In genomic region chr5:75366787-75367186, GRCh38 we compare ENCODE assay signal across 14 cellular contexts. TPM values are rescaled to one million over a fixed set of nuclear protein-coding genes. Genes with fewer than 3 reads are reported as not detected.
A peak's percentile ranks its signal among the peaks of the same experiment; 100 is the strongest.
DNase-seq lines count a peak whose midpoint lies in the region; ATAC-seq, FAIRE-seq and TF ChIP-seq lines count a peak whose summit lies in the region.
"Had no signal": no experiment of that assay in that cellular context is flagged by ENCODE, and none has a peak within 500 bp of the region (broad histone marks: within the 10 kb centered on the region; RNA-seq: fewer than 3 reads in every experiment).

No MANE protein-coding gene starts in this region.

- no peaks in the 10 kb centered on the region for H3K79me2 ChIP-seq in Karpas-422 (ENCODE audit: low read length)

- H3K27ac ChIP-seq in kidney (ENCODE audit: low read depth in 2 of 2, low read length in 2 of 2) (no peak overlapping the region), Karpas-422 (ENCODE audit: low read length) (no peak overlapping the region)
- H3K27ac ChIP-seq: right atrium auricular region had no signal

- peaks cover 4% of the 10 kb centered on the region for H3K4me1 Mint-ChIP-seq in activated T-helper 2 cell treated with anti-CD3 and anti-CD28 coated beads, Interferon-gamma antibody, Interleukin-2, Interleukin-4, amounts not matched to agents 10 μg/mL and 5 μg/mL and 100 μg/mL, durations not matched to agents 14 hours and 24 hours and 36 hours (ENCODE audit: low read depth)

- no peaks in the 10 kb centered on the region for H3K27me3 Mint-ChIP-seq in activated T-helper 2 cell treated with anti-CD3 and anti-CD28 coated beads, Interferon-gamma antibody, Interleukin-2, Interleukin-4, amounts not matched to agents 10 μg/mL and 5 μg/mL and 100 μg/mL, durations not matched to agents 14 hours and 24 hours and 36 hours (ENCODE audit: low read depth)

- TF ChIP-seq POLR2A in H54 (IDR thresholded peaks at IDR 0.05; ENCODE audit: low read depth, low read length): no peak

- H3K9ac ChIP-seq in kidney (ENCODE audit: low read length in 2 of 2) (no peak overlapping the region), Karpas-422 (ENCODE audit: low read length) (no peak overlapping the region)

- peaks cover 22% of the 10 kb centered on the region for H3K36me3 Mint-ChIP-seq in activated T-helper 2 cell treated with anti-CD3 and anti-CD28 coated beads, Interferon-gamma antibody, Interleukin-2, Interleukin-4, amounts not matched to agents 10 μg/mL and 5 μg/mL and 100 μg/mL, durations not matched to agents 14 hours and 24 hours and 36 hours (ENCODE audit: low read depth)

- H3K9me2 ChIP-seq in Karpas-422 (replicated peaks; ENCODE audit: insufficient read depth, low read length): no peaks in the 10 kb centered on the region

- no peak for TF ChIP-seq CTCF in kidney (IDR thresholded peaks at IDR 0.05; ENCODE audit: borderline replicate concordance, extremely low read depth, insufficient read depth)

- no peak overlapping the region for H3K4me2 ChIP-seq in Karpas-422 (ENCODE audit: low read depth, low read length, poor library complexity, severe bottlenecking)

- intact Hi-C loops in activated T-helper 2 cell treated with anti-CD3 and anti-CD28 coated beads, Interferon-gamma antibody, Interleukin-2, Interleukin-4, amounts not matched to agents 10 μg/mL and 5 μg/mL and 100 μg/mL, durations not matched to agents 14 hours and 24 hours and 36 hours (cut with micrococcal nuclease): no loop called here
- intact Hi-C loops in kidney (cut with DNase I): no loop called here

- H3K4me3 ChIP-seq in kidney (ENCODE audit: low read length in 2 of 2): no peak overlapping the region
- H3K4me3 ChIP-seq in Karpas-422 (ENCODE audit: low read length): no peak overlapping the region
- H3K4me3 ChIP-seq: right atrium auricular region had no signal

- H3K27ac Mint-ChIP-seq in activated T-helper 2 cell treated with anti-CD3 and anti-CD28 coated beads, Interferon-gamma antibody, Interleukin-2, Interleukin-4, amounts not matched to agents 10 μg/mL and 5 μg/mL and 100 μg/mL, durations not matched to agents 14 hours and 24 hours and 36 hours: peak overlapping the region; percentile 50

- no peak for DNase-seq in activated T-helper 2 cell treated with anti-CD3 and anti-CD28 coated beads, Interferon-gamma antibody, Interleukin-2, Interleukin-4, amounts not matched to agents 10 μg/mL and 5 μg/mL and 100 μg/mL, durations not matched to agents 14 hours and 24 hours and 36 hours (ENCODE audit: low spot score)
- no peak for DNase-seq in H54 (ENCODE audit: insufficient read length, low spot score)
- no peak for DNase-seq in kidney
- no peak for DNase-seq in Karpas-422
- no peak for DNase-seq in inferior parietal cortex (ENCODE audit: extremely low spot score)
- DNase-seq: activated naive CD4-positive, alpha-beta T cell treated with Interleukin-2 at 50 U/mL for 16 hours; DMS53; effector CD4-positive, alpha-beta T cell; glutamatergic neuron; T-helper 9 cell had no signal

- H3K4me1 ChIP-seq in kidney (ENCODE audit: control insufficient read depth in 1 of 2, insufficient read depth in 1 of 2, low read depth in 1 of 2, low read length in 2 of 2) (peaks cover 0 to 2% of the 10 kb centered on the region in 2 donors), Karpas-422 (ENCODE audit: low read length) (no peaks in the 10 kb centered on the region)
- H3K4me1 ChIP-seq: right atrium auricular region had no signal

- H3K9me3 ChIP-seq in kidney (ENCODE audit: control insufficient read depth in 1 of 2, low read length in 2 of 2) (no peaks in the 10 kb centered on the region), Karpas-422 (ENCODE audit: low read length) (no peaks in the 10 kb centered on the region)
- H3K9me3 ChIP-seq: right atrium auricular region had no signal

- H4K20me1 ChIP-seq in Karpas-422 (ENCODE audit: insufficient read depth, low read depth, low read length): no peaks in the 10 kb centered on the region

- no peak overlapping the region for H3K4me3 Mint-ChIP-seq in activated T-helper 2 cell treated with anti-CD3 and anti-CD28 coated beads, Interferon-gamma antibody, Interleukin-2, Interleukin-4, amounts not matched to agents 10 μg/mL and 5 μg/mL and 100 μg/mL, durations not matched to agents 14 hours and 24 hours and 36 hours (ENCODE audit: low read depth)

- no peaks in the 10 kb centered on the region for H3K9me3 Mint-ChIP-seq in activated T-helper 2 cell treated with anti-CD3 and anti-CD28 coated beads, Interferon-gamma antibody, Interleukin-2, Interleukin-4, amounts not matched to agents 10 μg/mL and 5 μg/mL and 100 μg/mL, durations not matched to agents 14 hours and 24 hours and 36 hours

- no peaks in the 10 kb centered on the region for H3K36me3 ChIP-seq in kidney (ENCODE audit: control insufficient read depth in 1 of 2, insufficient read depth in 2 of 2, low read length in 2 of 2)
- peaks cover 11% of the 10 kb centered on the region; the same call in 1 of the 2 replicates for H3K36me3 ChIP-seq in Karpas-422 (ENCODE audit: insufficient read depth, low read length)
- H3K36me3 ChIP-seq: right atrium auricular region had no signal

- no peaks in the 10 kb centered on the region for H3K27me3 ChIP-seq in Karpas-422 (ENCODE audit: low read length)
- H3K27me3 ChIP-seq: right atrium auricular region had no signal

- ATAC-seq in GM18858 (IDR thresholded peaks at IDR 0.05; ENCODE audit: unreplicated experiment) (peak; percentile 81), GM21360 (IDR thresholded peaks at IDR 0.05; ENCODE audit: unreplicated experiment) (peak; percentile 77), HG03025 (IDR thresholded peaks at IDR 0.05; ENCODE audit: low FRiP score, unreplicated experiment) (peak; percentile 69)

- no peak overlapping the region for H2AFZ ChIP-seq in Karpas-422 (ENCODE audit: low read length)

- FAIRE-seq in H54 (lab: Jason Lieb, UNC) (no peak), kidney (lab: Jason Lieb, UNC) (no peak)

RNA-seq across cellular contexts. Expression of gene HMGCR, which starts 29.8 kb away (rescaled TPM):
- total RNA-seq in activated T-helper 2 cell treated with anti-CD3 and anti-CD28 coated beads, Interferon-gamma antibody, Interleukin-2, Interleukin-4, amounts not matched to agents 10 μg/mL and 5 μg/mL and 100 μg/mL, durations not matched to agents 14 hours and 24 hours and 36 hours: 122 and 123 TPM in 2 replicates
- 39.0 TPM for total RNA-seq in kidney
- polyA plus RNA-seq in kidney (ENCODE audit: insufficient read depth, low read depth, low replicate concordance): 16.4 TPM
- 172 and 178 TPM in 2 replicates for total RNA-seq in Karpas-422 (2014; rRNA removed; shearing (Covaris generic); ENCODE audit: low replicate concordance)
